20 cellular contexts compared by ENCODE assay signal in the genomic region with DNA sequence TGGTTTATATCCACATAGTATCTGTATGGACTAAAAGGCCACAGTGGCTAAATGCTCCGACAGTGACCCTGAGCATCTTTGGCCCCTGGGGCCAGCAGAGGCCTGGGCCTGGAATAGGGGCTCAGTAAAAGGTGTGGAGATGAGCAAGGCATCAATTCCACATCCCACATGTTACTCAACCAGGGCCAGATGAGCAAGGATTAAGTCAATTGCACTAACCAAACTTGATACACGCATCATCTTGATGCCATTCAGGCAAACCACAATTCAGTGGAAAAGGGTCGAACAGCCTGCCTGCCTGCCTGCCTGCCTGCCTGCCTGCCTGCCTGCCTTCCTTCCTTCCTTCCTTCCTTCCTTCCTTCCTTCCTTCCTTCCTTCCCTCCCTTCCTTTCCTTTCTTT. TPM values are rescaled to one million over a fixed set of nuclear protein-coding genes. Genes with fewer than 3 reads are reported as not detected.
A peak's percentile ranks its signal among the peaks of the same experiment; 100 is the strongest.
DNase-seq lines count a peak whose midpoint lies in the region; ATAC-seq, FAIRE-seq and TF ChIP-seq lines count a peak whose summit lies in the region.
"Had no signal": no experiment of that assay in that cellular context is flagged by ENCODE, and none has a peak within 500 bp of the region (broad histone marks: within the 10 kb centered on the region; RNA-seq: fewer than 3 reads in every experiment).

No MANE protein-coding gene starts in this region.

- POLR2A ChIA-PET in A549 (lab: Yijun Ruan, JAX) (no interaction called here), RWPE1 (lab: Yijun Ruan, JAX; ENCODE audit: low non-redundant PET) (no interaction called here)

- CTCF ChIA-PET in A549 (lab: Yijun Ruan, JAX) (interaction anchor here (1.1 to 8.0 kb wide), 2 partner anchors 11 to 115 kb away, joined by 3 to 41 read pairs; no protein-coding TSS in a partner anchor), RWPE1 (lab: Yijun Ruan, JAX) (interaction anchor here (1.1 kb wide), 1 partner anchor 10 kb away, joined by 3 read pairs; no protein-coding TSS in a partner anchor)

- TF ChIP-seq CTCF in A549 (IDR thresholded peaks at IDR 0.05) (no peak), GM23338 (conservative IDR thresholded peaks at IDR 0.05; ENCODE audit: low read depth in 2 of 2) (no peak), foreskin keratinocyte (conservative IDR thresholded peaks at IDR 0.05) (no peak), RWPE1 (conservative IDR thresholded peaks at IDR 0.05; ENCODE audit: low read depth) (no peak)

- H3K27ac Mint-ChIP-seq in GM23338: no peak overlapping the region

- H3K27me3 ChIP-seq in GM23338 (ENCODE audit: insufficient read depth) (no peaks in the 10 kb centered on the region), foreskin keratinocyte (no peaks in the 10 kb centered on the region), HAP-1 (ENCODE audit: low read depth) (no peaks in the 10 kb centered on the region)
- H3K27me3 ChIP-seq: BE2C had no signal

- FAIRE-seq in A549 (lab: Jason Lieb, UNC): no peak
- FAIRE-seq: A204.1, D721Med, GM19239, H54 had no signal

- no peaks in the 10 kb centered on the region for H3K9me3 ChIP-seq in A549
- H3K9me3 ChIP-seq in HAP-1: no peaks in the 10 kb centered on the region
- H3K9me3 ChIP-seq: BE2C had no signal

- H3K4me3 ChIP-seq in A549 (no peak overlapping the region), GM23338 (no peak overlapping the region), HAP-1 (no peak overlapping the region)

- 77% methylated on average over 3 of the region's 3 CpGs for WGBS in A549 (ENCODE audit: missing lambda C conversion rate)

- TF ChIP-seq EP300 in A549 (IDR thresholded peaks at IDR 0.05): no peak

- TF ChIP-seq RAD21 in A549 (conservative IDR thresholded peaks at IDR 0.05 in 1 of 2, IDR thresholded peaks at IDR 0.05 in 1 of 2): no peak

- H3K4me1 Mint-ChIP-seq in GM23338: 0 out of 3 replicates have a peak, but pooled peaks cover 3% of the 10 kb centered on the region
- H3K4me1 Mint-ChIP-seq: CD4-positive, alpha-beta memory T cell had no signal

- H3K4me1 ChIP-seq in A549: no peaks in the 10 kb centered on the region
- no peaks in the 10 kb centered on the region for H3K4me1 ChIP-seq in GM23338 (ENCODE audit: insufficient read depth)
- H3K4me1 ChIP-seq in foreskin keratinocyte: no peaks in the 10 kb centered on the region
- no peaks in the 10 kb centered on the region for H3K4me1 ChIP-seq in HAP-1
- H3K4me1 ChIP-seq: BE2C had no signal

- ATAC-seq in A549 (no peak), GM23338 (no peak), foreskin keratinocyte (peak; percentile 52)

- H3K4me3 Mint-ChIP-seq in GM23338: no peak overlapping the region
- H3K4me3 Mint-ChIP-seq: CD4-positive, alpha-beta memory T cell had no signal

- DNase-seq in A549 (ENCODE audit: low read depth in 1 of 2, low spot score in 1 of 2) (no peak), GM23338 (ENCODE audit: low spot score) (no peak), RKO (ENCODE audit: low spot score) (peak; percentile 12), foreskin keratinocyte (peak in 1 of 2 donors; percentile 43), HAP-1 (ENCODE audit: low spot score in 2 of 2) (no peak), NOMO-1 treated with dmso at 0.1 percent for 144 hours (lab: John Stamatoyannopoulos, UW; ENCODE audit: unreplicated experiment) (no peak), RWPE1 (ENCODE audit: low spot score) (no peak)
- DNase-seq: BE2C; CD4-positive, alpha-beta memory T cell; COR-L47; DMS153; DMS79 treated with DMSO at 0.1 percent for 48 hours; EL; GDM1; IMR-90 had no signal

- H4K20me1 ChIP-seq in GM23338 (replicated peaks; ENCODE audit: insufficient read depth): no peaks in the 10 kb centered on the region

- H3K9me3 Mint-ChIP-seq in GM23338: no peaks in the 10 kb centered on the region

- no peaks in the 10 kb centered on the region for H3K36me3 Mint-ChIP-seq in GM23338 (ENCODE audit: low read depth)
- H3K36me3 Mint-ChIP-seq: CD4-positive, alpha-beta memory T cell had no signal

- H3K27me3 Mint-ChIP-seq in GM23338 (ENCODE audit: insufficient read depth, low read depth, poor library complexity): peaks cover 7% of the 10 kb centered on the region
- H3K27me3 Mint-ChIP-seq: CD4-positive, alpha-beta memory T cell had no signal

- H3K27ac ChIP-seq in A549: no peak overlapping the region
- no peak overlapping the region for H3K27ac ChIP-seq in GM23338 (ENCODE audit: low read depth)
- no peak overlapping the region for H3K27ac ChIP-seq in foreskin keratinocyte
- H3K27ac ChIP-seq in RWPE1: no peak overlapping the region
- H3K27ac ChIP-seq: C4-2B had no signal

- no peaks in the 10 kb centered on the region for H3K9me2 ChIP-seq in GM23338 (ENCODE audit: insufficient read depth)

- H3K79me2 ChIP-seq in GM23338 (replicated peaks; ENCODE audit: insufficient read depth): no peaks in the 10 kb centered on the region

- H3K4me2 ChIP-seq in A549 (no peak overlapping the region), GM23338 (no peak overlapping the region)

- H2AFZ ChIP-seq in GM23338: peak overlapping the region; percentile 63; the same call in 1 of the 2 replicates

- H3K36me3 ChIP-seq in GM23338 (ENCODE audit: insufficient read depth) (no peaks in the 10 kb centered on the region), HAP-1 (replicated peaks) (no peaks in the 10 kb centered on the region)
- H3K36me3 ChIP-seq: BE2C had no signal

- H3F3A ChIP-seq in GM23338 (replicated peaks; ENCODE audit: low read depth): no peaks in the 10 kb centered on the region

- in situ Hi-C loops in HAP-1 (cut with MboI; ENCODE audit: low sequenced_read_pairs): no loop called here

- TF ChIP-seq POLR2A in A549 (IDR thresholded peaks at IDR 0.05; ENCODE audit: low read length): no peak

TF ChIP-seq in A549, 52 proteins besides CTCF, POLR2A, EP300 and RAD21:
- no peak for TF ChIP-seq MYC (IDR thresholded peaks at IDR 0.05; ENCODE audit: borderline replicate concordance, low read length)
- peak; percentile 44 for TF ChIP-seq ZFP36 (IDR thresholded peaks at IDR 0.05; ENCODE audit: borderline replicate concordance, partially characterized antibody)
TF ChIP-seq in A549: peak in this region for 1.

TF ChIP-seq in GM23338, 12 proteins besides CTCF, POLR2A, EP300 and RAD21:
- TF ChIP-seq, protein P1, sequence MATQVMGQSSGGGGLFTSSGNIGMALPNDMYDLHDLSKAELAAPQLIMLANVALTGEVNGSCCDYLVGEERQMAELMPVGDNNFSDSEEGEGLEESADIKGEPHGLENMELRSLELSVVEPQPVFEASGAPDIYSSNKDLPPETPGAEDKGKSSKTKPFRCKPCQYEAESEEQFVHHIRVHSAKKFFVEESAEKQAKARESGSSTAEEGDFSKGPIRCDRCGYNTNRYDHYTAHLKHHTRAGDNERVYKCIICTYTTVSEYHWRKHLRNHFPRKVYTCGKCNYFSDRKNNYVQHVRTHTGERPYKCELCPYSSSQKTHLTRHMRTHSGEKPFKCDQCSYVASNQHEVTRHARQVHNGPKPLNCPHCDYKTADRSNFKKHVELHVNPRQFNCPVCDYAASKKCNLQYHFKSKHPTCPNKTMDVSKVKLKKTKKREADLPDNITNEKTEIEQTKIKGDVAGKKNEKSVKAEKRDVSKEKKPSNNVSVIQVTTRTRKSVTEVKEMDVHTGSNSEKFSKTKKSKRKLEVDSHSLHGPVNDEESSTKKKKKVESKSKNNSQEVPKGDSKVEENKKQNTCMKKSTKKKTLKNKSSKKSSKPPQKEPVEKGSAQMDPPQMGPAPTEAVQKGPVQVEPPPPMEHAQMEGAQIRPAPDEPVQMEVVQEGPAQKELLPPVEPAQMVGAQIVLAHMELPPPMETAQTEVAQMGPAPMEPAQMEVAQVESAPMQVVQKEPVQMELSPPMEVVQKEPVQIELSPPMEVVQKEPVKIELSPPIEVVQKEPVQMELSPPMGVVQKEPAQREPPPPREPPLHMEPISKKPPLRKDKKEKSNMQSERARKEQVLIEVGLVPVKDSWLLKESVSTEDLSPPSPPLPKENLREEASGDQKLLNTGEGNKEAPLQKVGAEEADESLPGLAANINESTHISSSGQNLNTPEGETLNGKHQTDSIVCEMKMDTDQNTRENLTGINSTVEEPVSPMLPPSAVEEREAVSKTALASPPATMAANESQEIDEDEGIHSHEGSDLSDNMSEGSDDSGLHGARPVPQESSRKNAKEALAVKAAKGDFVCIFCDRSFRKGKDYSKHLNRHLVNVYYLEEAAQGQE (IDR thresholded peaks at IDR 0.05; ENCODE audit: unreplicated experiment): no peak
- TF ChIP-seq POLR2AphosphoS5 (IDR thresholded peaks at IDR 0.05; ENCODE audit: low read depth): no peak
- no peak for TF ChIP-seq CREB1 (CRISPR knock-in tag; IDR thresholded peaks at IDR 0.05; ENCODE audit: low read depth)
- TF ChIP-seq EZH2phosphoT487 (IDR thresholded peaks at IDR 0.05; ENCODE audit: unreplicated experiment): no peak
- TF ChIP-seq STAT1 (IDR thresholded peaks at IDR 0.05; ENCODE audit: unreplicated experiment): no peak
- no peak for TF ChIP-seq ZNF331 (CRISPR knock-in tag; IDR thresholded peaks at IDR 0.05; ENCODE audit: low read depth)

RNA-seq across cellular contexts. Expression of a gene that starts 53.5 kb away (rescaled TPM):
- polyA plus RNA-seq in A549 (2011; rRNA removed): 28.8 and 33.7 TPM in 2 replicates
- 8.5 and 9.8 TPM in 2 replicates for polyA plus RNA-seq in A549 (2012; cell fraction: cytosol; rRNA removed)
- polyA plus RNA-seq in A549 (2012; cell fraction: nucleus; rRNA removed): 4.3 and 8.2 TPM in 2 replicates
- 81.4 to 82.3 TPM (median 81.6 TPM) in 3 replicates for polyA plus RNA-seq in A549 (2017; fragmentation: RNase III; extraction: RNeasy Plus Mini Kit Qiagen cat#74134 plus additional on column Dnase treatment)
- 25.9 and 27.6 TPM in 2 replicates for polyA minus RNA-seq in A549 (2011; rRNA and poly(A)+ RNA removed)
- total RNA-seq in GM23338 (2014; rRNA removed; shearing (Covaris generic)): 94.5 and 99.2 TPM in 2 replicates
- 79.2 and 101 TPM in 2 replicates for polyA plus RNA-seq in GM23338 (2016; fragmentation: Nextera tagmentation; extraction: Ambion mirVana)
- total RNA-seq in foreskin keratinocyte: 81.2 and 86.4 TPM in 2 replicates
- polyA plus RNA-seq in foreskin keratinocyte: 38.7 and 47.0 TPM in 2 replicates
